Comparison of ENCODE assay signal across 8 cellular contexts in the genomic region with DNA sequence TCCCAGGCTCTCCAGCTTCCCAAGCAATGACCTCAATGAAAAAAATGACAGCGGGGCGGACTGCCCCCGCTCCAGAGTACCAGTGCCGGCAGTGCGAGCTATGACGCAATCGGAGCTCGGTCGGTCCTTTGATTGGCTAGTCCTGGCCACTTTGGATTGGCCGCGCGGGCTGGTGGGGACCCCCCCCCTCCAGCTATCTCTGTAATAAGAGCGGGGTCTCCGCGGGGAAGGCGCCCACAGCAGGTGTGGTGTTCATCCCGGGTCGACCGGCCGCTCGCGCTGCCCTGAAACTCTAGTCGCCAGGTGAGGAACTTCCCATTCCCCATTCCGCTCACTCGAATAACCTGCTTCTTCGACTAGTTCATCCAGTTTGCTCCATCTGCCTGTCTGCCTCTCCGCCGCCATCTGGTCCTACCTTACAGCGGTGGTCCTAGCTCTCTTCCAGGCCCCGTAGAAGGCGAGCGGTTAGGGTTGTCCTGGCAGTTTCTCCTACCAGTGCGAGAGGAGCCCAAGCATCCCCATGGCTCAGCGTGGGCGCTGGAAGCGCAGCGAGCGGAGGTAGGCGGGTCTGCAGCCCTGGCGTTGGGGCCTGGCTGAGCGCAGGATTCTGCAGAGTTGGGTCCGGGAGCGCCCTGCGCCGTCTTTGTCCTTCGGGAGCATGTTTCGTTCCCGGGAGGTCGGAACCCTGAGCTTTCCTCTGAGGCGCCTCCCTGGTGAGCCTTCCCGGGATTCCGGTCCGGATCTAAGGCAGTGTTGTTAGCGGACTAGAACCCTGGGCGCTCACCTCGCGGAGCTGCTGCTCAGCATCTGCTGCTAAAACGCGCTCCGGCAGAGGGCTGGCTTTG. TPM values are rescaled to one million over a fixed set of nuclear protein-coding genes. Genes with fewer than 3 reads are reported as not detected.
A peak's percentile ranks its signal among the peaks of the same experiment; 100 is the strongest.
DNase-seq lines count a peak whose midpoint lies in the region; ATAC-seq and TF ChIP-seq lines count a peak whose summit lies in the region.

A gene with protein sequence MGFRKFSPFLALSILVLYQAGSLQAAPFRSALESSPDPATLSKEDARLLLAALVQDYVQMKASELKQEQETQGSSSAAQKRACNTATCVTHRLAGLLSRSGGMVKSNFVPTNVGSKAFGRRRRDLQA (plus strand): TSS at position 233 of the 845 bp plus-strand sequence. CDS start 1,126 bp downstream, outside the sequence.

- in situ Hi-C loops in gastrocnemius medialis (cut with MboI; ENCODE audit: low sequenced_read_pairs in 4 of 4) = no loop called here

- TF ChIP-seq CTCF in CD4-positive, alpha-beta T cell (IDR thresholded peaks at IDR 0.05) = no peak
- TF ChIP-seq CTCF in heart right ventricle (IDR thresholded peaks at IDR 0.05) (no peak), gastrocnemius medialis (IDR thresholded peaks at IDR 0.05 in 4 of 5, conservative IDR thresholded peaks at IDR 0.05 in 1 of 5) (no peak)

- H3K27ac ChIP-seq in CD4-positive, alpha-beta T cell (ENCODE audit: low read depth, low read length) = no peak within 1 kb of the TSS
- H3K27ac ChIP-seq in heart right ventricle (no peak within 1 kb of the TSS), gastrocnemius medialis (no peak within 1 kb of the TSS)

- H3K4me3 Mint-ChIP-seq in CD4-positive, alpha-beta T cell = peak within 1 kb of the TSS; percentile 88
- peak within 1 kb of the TSS; percentile 91 to 93 for H3K4me3 Mint-ChIP-seq in activated T-cell treated with anti-CD3 and anti-CD28 coated beads, Interleukin-2, amount 50 U/mL, for 72 hours

- H3K4me1 ChIP-seq in heart right ventricle = peaks cover 10 to 21% (median 14%) of the 10 kb centered on the region in 9 donors
- H3K4me1 ChIP-seq in gastrocnemius medialis = peaks cover 4 to 18% of the 10 kb centered on the region in 2 donors

- no peak for TF ChIP-seq POLR2A in gastrocnemius medialis (IDR thresholded peaks at IDR 0.05)

- CTCF ChIA-PET in CD4-positive, alpha-beta T cell (lab: Charles Lee) = interaction anchor here (1.0 to 2.4 kb wide), 4 partner anchors 99 to 618 kb away, joined by 3 to 25 read pairs (median 7); no protein-coding TSS in a partner anchor

- no peaks in the 10 kb centered on the region for H3K36me3 Mint-ChIP-seq in CD4-positive, alpha-beta T cell (ENCODE audit: low read depth)
- peaks cover under 1 to 5% of the 10 kb centered on the region in 2 donors for H3K36me3 Mint-ChIP-seq in activated T-cell treated with anti-CD3 and anti-CD28 coated beads, Interleukin-2, amount 50 U/mL, for 72 hours (ENCODE audit: insufficient read depth in 2 of 2)

- intact Hi-C loops in CD4-positive, alpha-beta T cell (cut with DNase I, micrococcal nuclease) = loop anchor here (1.0 to 10.0 kb wide), 3 partner anchors 101 to 539 kb away; partner anchors contain the start of gene CALCA (in 1 of the 2)
- intact Hi-C loops in heart right ventricle (cut with DNase I) = loop anchor here in 8 of 10 donors (2.0 to 10.0 kb wide), 6 partner anchors 99 to 539 kb away; partner anchors contain the start of gene CALCA (in 6 of the 8)
- intact Hi-C loops in gastrocnemius medialis (cut with DNase I; ENCODE audit: low total_unique reads) = loop anchor here (2.0 kb wide), 1 partner anchor 99 kb away; no protein-coding TSS in a partner anchor

- no peak within 1 kb of the TSS for H3K27ac Mint-ChIP-seq in CD4-positive, alpha-beta T cell
- peak within 1 kb of the TSS; percentile 47 for H3K27ac Mint-ChIP-seq in activated T-cell treated with anti-CD3 and anti-CD28 coated beads, Interleukin-2, amount 50 U/mL, for 72 hours

- peak in 1 of 10 experiments; percentile 37 for DNase-seq in CD4-positive, alpha-beta T cell
- peak; percentile 14 for DNase-seq in NCI-H128 (lab: John Stamatoyannopoulos, UW; ENCODE audit: unreplicated experiment)
- peak; percentile 47 to 50 for DNase-seq in activated T-cell treated with anti-CD3 and anti-CD28 coated beads, Interleukin-2, amount 50 U/mL, for 72 hours
- DNase-seq in heart right ventricle = no peak
- no peak for DNase-seq in gastrocnemius medialis
- DNase-seq in GDM1 (lab: John Stamatoyannopoulos, UW) = no peak

- H3K27me3 ChIP-seq in CD4-positive, alpha-beta T cell (ENCODE audit: control insufficient read depth, insufficient read depth, low read length) = peaks cover 22% of the 10 kb centered on the region
- H3K27me3 ChIP-seq in heart right ventricle = peaks cover 0 to 59% (median 48%) of the 10 kb centered on the region in 7 donors
- H3K27me3 ChIP-seq in gastrocnemius medialis = peaks cover 28 to 38% (median 31%) of the 10 kb centered on the region in 3 donors

- POLR2A ChIA-PET in CD4-positive, alpha-beta T cell (lab: Charles Lee) = interaction anchor here (1.6 to 2.5 kb wide), 2 partner anchors 166 to 554 kb away, joined by 4 to 14 read pairs; partner anchors contain the start of gene PSMA1

- H3K27me3 Mint-ChIP-seq in CD4-positive, alpha-beta T cell = peaks cover 39% of the 10 kb centered on the region
- H3K27me3 Mint-ChIP-seq in activated T-cell treated with anti-CD3 and anti-CD28 coated beads, Interleukin-2, amount 50 U/mL, for 72 hours (ENCODE audit: low read depth) = peaks cover 29% of the 10 kb centered on the region

- H3K9me3 ChIP-seq in CD4-positive, alpha-beta T cell (ENCODE audit: control insufficient read depth, low read length) = peaks cover 7% of the 10 kb centered on the region
- peaks cover 0 to 22% (median 3%) of the 10 kb centered on the region in 11 donors for H3K9me3 ChIP-seq in heart right ventricle
- H3K9me3 ChIP-seq in gastrocnemius medialis = no peaks in the 10 kb centered on the region

- no peak for ATAC-seq in CD4-positive, alpha-beta T cell (ENCODE audit: poor library complexity)
- ATAC-seq in activated T-cell treated with anti-CD3 and anti-CD28 coated beads, Interleukin-2, amount 50 U/mL, for 72 hours (replicated peaks in 1 of 2) = peak; percentile 14 to 30
- peak in 6 of 8 donors; percentile 17 to 60 (median 44) for ATAC-seq in heart right ventricle
- ATAC-seq in gastrocnemius medialis = no peak
- no peak for ATAC-seq in HG02852 (IDR thresholded peaks at IDR 0.05; ENCODE audit: unreplicated experiment)
- ATAC-seq in GM21576 (IDR thresholded peaks at IDR 0.05; ENCODE audit: unreplicated experiment) = no peak

- H3K4me3 ChIP-seq in heart right ventricle = peak within 1 kb of the TSS in 9 of 10 donors; percentile 9 to 46 (median 37)
- H3K4me3 ChIP-seq in gastrocnemius medialis = peak within 1 kb of the TSS in 3 of 4 donors; percentile 9 to 34 (median 18)

- no peaks in the 10 kb centered on the region for H3K9me3 Mint-ChIP-seq in CD4-positive, alpha-beta T cell
- peaks cover 0 to 1% of the 10 kb centered on the region in 2 donors for H3K9me3 Mint-ChIP-seq in activated T-cell treated with anti-CD3 and anti-CD28 coated beads, Interleukin-2, amount 50 U/mL, for 72 hours

- 2% methylated on average over 60 of the region's 60 CpGs for WGBS in heart right ventricle, 2 donors

- H3K36me3 ChIP-seq in heart right ventricle (no peaks in the 10 kb centered on the region), gastrocnemius medialis (no peaks in the 10 kb centered on the region)

- peaks cover 18% of the 10 kb centered on the region for H3K4me1 Mint-ChIP-seq in CD4-positive, alpha-beta T cell (ENCODE audit: low read depth)
- H3K4me1 Mint-ChIP-seq in activated T-cell treated with anti-CD3 and anti-CD28 coated beads, Interleukin-2, amount 50 U/mL, for 72 hours (ENCODE audit: low read depth) = peaks cover 30% of the 10 kb centered on the region

RNA-seq across cellular contexts. Expression of the gene that starts here (rescaled TPM):
- under 1 TPM; 0.30 to 0.39 TPM for total RNA-seq in CD4-positive, alpha-beta T cell
- 10 to 100 TPM; 11.2 to 11.9 TPM for total RNA-seq in activated T-cell treated with anti-CD3 and anti-CD28 coated beads, Interleukin-2, amount 50 U/mL, for 72 hours
- total RNA-seq in heart right ventricle (1 to 10 TPM in 1 of 10 donors, under 1 TPM in 3, not detected in 6; 0.10 to 2.7 (median 0.13) TPM), gastrocnemius medialis (not detected)
- polyA plus RNA-seq in heart right ventricle = under 1 TPM in 1 of 2 donors, not detected in 1; 0.36 TPM

Comparison
In these comparisons a context has a peak if more than half of its experiments do, and no peak if none do; other contexts are left out.
1. ATAC-seq: peak in activated T-cell treated with anti-CD3 and anti-CD28 coated beads, Interleukin-2, amount 50 U/mL, for 72 hours (2 of 2) and heart right ventricle (6 of 8); none in CD4-positive, alpha-beta T cell (single experiment), gastrocnemius medialis (0 of 2), HG02852 (single experiment) and GM21576 (single experiment).
2. DNase-seq: peak in NCI-H128 (single experiment) and activated T-cell treated with anti-CD3 and anti-CD28 coated beads, Interleukin-2, amount 50 U/mL, for 72 hours (2 of 2); none in heart right ventricle (0 of 2), gastrocnemius medialis (0 of 2) and GDM1 (single experiment).